ENCODE assay signal across 18 cellular contexts in genomic region chrX:71996826-71997225, GRCh38.
A peak's percentile ranks its signal among the peaks of the same experiment; 100 is the strongest.
DNase-seq lines count a peak whose midpoint lies in the region; ATAC-seq, FAIRE-seq and TF ChIP-seq lines count a peak whose summit lies in the region.
"Had no signal": no experiment of that assay in that cellular context is flagged by ENCODE, and none has a peak within 500 bp of the region (broad histone marks: within the 10 kb centered on the region; RNA-seq: fewer than 3 reads in every experiment).

No MANE protein-coding gene starts in this region.

- TF ChIP-seq EP300 in HepG2 (IDR thresholded peaks at IDR 0.05; ENCODE audit: low read depth in 2 of 2, low read length in 2 of 2) (no peak), HepG2 (CRISPR knock-in tag; IDR thresholded peaks at IDR 0.05; ENCODE audit: borderline replicate concordance) (no peak)

- H4K20me1 ChIP-seq in HepG2 (ENCODE audit: insufficient read depth, low read length): no peaks in the 10 kb centered on the region

- TF ChIP-seq POLR2A in HepG2 (IDR thresholded peaks at IDR 0.05; ENCODE audit: insufficient read depth in 1 of 2, low read depth in 2 of 2, low read length in 2 of 2): no peak

- H3K4me2 ChIP-seq in HepG2 (ENCODE audit: low read depth, low read length): no peak overlapping the region

- CTCF ChIA-PET in BJ (lab: Yijun Ruan, JAX): interaction anchor here (0.5 to 3.9 kb wide), 5 partner anchors 24 to 130 kb away, joined by 3 to 33 read pairs (median 4); no protein-coding TSS in a partner anchor
- CTCF ChIA-PET in HepG2 (lab: Yijun Ruan, JAX; ENCODE audit: low intra/inter-chr PET ratio, low total read pairs): no interaction called here

- no peaks in the 10 kb centered on the region for H3K36me3 ChIP-seq in BJ (ENCODE audit: control insufficient read depth, insufficient read depth, low read length)
- no peaks in the 10 kb centered on the region for H3K36me3 ChIP-seq in right atrium auricular region
- no peaks in the 10 kb centered on the region for H3K36me3 ChIP-seq in pancreas
- H3K36me3 ChIP-seq in HepG2 (replicated peaks in 1 of 2; ENCODE audit: control insufficient read depth in 1 of 2, insufficient read depth in 2 of 2, low read length in 2 of 2): no peaks in the 10 kb centered on the region

- no TSS peak for BruUV-seq in HepG2 (replicated peaks; lab: Mats Ljungman, UMichigan)

- no peaks in the 10 kb centered on the region for H3K79me2 ChIP-seq in HepG2 (ENCODE audit: insufficient read depth, low read length)

- no peaks in the 10 kb centered on the region for H3K4me1 ChIP-seq in right atrium auricular region
- no peaks in the 10 kb centered on the region for H3K4me1 ChIP-seq in pancreas
- no peaks in the 10 kb centered on the region for H3K4me1 ChIP-seq in HepG2 (ENCODE audit: insufficient read depth, low read length)

- TF ChIP-seq RAD21 in HepG2 (CRISPR knock-in tag; IDR thresholded peaks at IDR 0.05): no peak

- FAIRE-seq in pancreas (lab: Jason Lieb, UNC) (no peak), HepG2 (lab: Jason Lieb, UNC) (no peak)
- FAIRE-seq: kidney had no signal

- no peak overlapping the region for H2AFZ ChIP-seq in HepG2 (ENCODE audit: low read length)

- in situ Hi-C loops in HepG2 (cut with HindIII; ENCODE audit: extremely low pct_ligation_motif_present, low pct_unique_long_range_greater_than_20kb): loop anchor here (10.0 kb wide), 1 partner anchor 128 kb away; no protein-coding TSS in a partner anchor

- POLR2A ChIA-PET in BJ (lab: Charles Lee): no interaction called here
- POLR2A ChIA-PET in HepG2 (lab: Yijun Ruan, JAX): no interaction called here

- 73 to 89% methylated on average over 6 of the region's 6 CpGs for WGBS in pancreas, 2 donors
- WGBS in HepG2 (ENCODE audit: low lambda C conversion rate): 0% methylated on average over 3 of the region's 6 CpGs

- H3K27ac ChIP-seq in right atrium auricular region: peak overlapping the region in 1 of 2 donors; percentile 33
- no peak overlapping the region for H3K27ac ChIP-seq in pancreas
- no peak overlapping the region for H3K27ac ChIP-seq in HepG2 (ENCODE audit: extremely low read length, insufficient read depth, low read length)

- TF ChIP-seq CTCF in BJ (IDR thresholded peaks at IDR 0.05; ENCODE audit: insufficient read depth, low read depth, low read length) (no peak), right atrium auricular region (IDR thresholded peaks at IDR 0.05) (no peak), pancreas (IDR thresholded peaks at IDR 0.05) (no peak), HepG2 (CRISPR knock-in tag; IDR thresholded peaks at IDR 0.05) (no peak)

- H3K9me3 ChIP-seq in right atrium auricular region (no peaks in the 10 kb centered on the region), pancreas (no peaks in the 10 kb centered on the region), HepG2 (ENCODE audit: low read length) (no peaks in the 10 kb centered on the region)

- ATAC-seq in pancreas (peak in 3 of 4 donors; percentile 38 to 46 (median 41)), HepG2 (no peak), HG03108 (IDR thresholded peaks at IDR 0.05; ENCODE audit: unreplicated experiment) (no peak), HG02623 (IDR thresholded peaks at IDR 0.05; ENCODE audit: unreplicated experiment) (no peak)
- ATAC-seq: naive thymus-derived CD4-positive, alpha-beta T cell had no signal

- H3K4me3 ChIP-seq in BJ (ENCODE audit: low read depth, low read length) (no peak overlapping the region), right atrium auricular region (no peak overlapping the region), pancreas (no peak overlapping the region), HepG2 (replicated peaks in 1 of 3; ENCODE audit: insufficient read depth in 1 of 3, low read depth in 2 of 3, low read length in 3 of 3) (no peak overlapping the region)
- H3K4me3 ChIP-seq: skin epidermis had no signal

- H3K9ac ChIP-seq in HepG2 (ENCODE audit: insufficient read depth, low read depth, low read length): no peak overlapping the region

- H3K27me3 ChIP-seq in BJ (ENCODE audit: control insufficient read depth, insufficient read depth, low read length): no peaks in the 10 kb centered on the region
- no peaks in the 10 kb centered on the region for H3K27me3 ChIP-seq in right atrium auricular region
- peaks cover 0 to 15% (median 4%) of the 10 kb centered on the region in 4 donors for H3K27me3 ChIP-seq in pancreas
- peaks cover 0 to 1% of the 10 kb centered on the region in 2 experiments; a peak in 1 of 5 replicates for H3K27me3 ChIP-seq in HepG2 (ENCODE audit: control insufficient read depth in 1 of 2, insufficient read depth in 2 of 2, low read length in 2 of 2)

- DNase-seq in BJ (ENCODE audit: low read depth) (peak; percentile 6), amniotic stem cell (lab: John Stamatoyannopoulos, UW) (peak; percentile 15), right atrium auricular region (ENCODE audit: low spot score) (peak; percentile 80), pancreas (no peak), HepG2 (ENCODE audit: low spot score) (no peak)
- DNase-seq in activated T-cell treated with anti-CD3 and anti-CD28 coated beads, Interleukin-2, amount 50 U/mL, for 1 hour: no peak
- DNase-seq: ACHN; activated CD4-positive, alpha-beta T cell treated with anti-CD3 and anti-CD28 coated beads for 4 hours; activated T-cell treated with anti-CD3 and anti-CD28 coated beads, Interleukin-2, amount 50 U/mL, for 48 hours; Calu3; foreskin melanocyte; kidney; naive thymus-derived CD4-positive, alpha-beta T cell; NCI-H2081; NCI-H774 had no signal

- intact Hi-C loops in pancreas (cut with DNase I): no loop called here
- intact Hi-C loops in HepG2 (cut with micrococcal nuclease; ENCODE audit: unreplicated experiment): no loop called here

TF ChIP-seq in HepG2, 621 proteins besides CTCF, POLR2A, EP300 and RAD21:
- TF ChIP-seq ZNF34 (CRISPR knock-in tag; IDR thresholded peaks at IDR 0.05; ENCODE audit: borderline replicate concordance) (no peak), RXRA (CRISPR knock-in tag; IDR thresholded peaks at IDR 0.05) (no peak), SRSF4 (IDR thresholded peaks at IDR 0.05; ENCODE audit: low read depth, low read length, poor library complexity, severe bottlenecking) (no peak), KDM1A (CRISPR knock-in tag; IDR thresholded peaks at IDR 0.05) (no peak), GMEB2 (CRISPR knock-in tag; IDR thresholded peaks at IDR 0.05; ENCODE audit: low read depth) (no peak), ZNF383 (CRISPR knock-in tag; IDR thresholded peaks at IDR 0.05; ENCODE audit: borderline replicate concordance) (no peak), SNAPC5 (CRISPR knock-in tag; IDR thresholded peaks at IDR 0.05; ENCODE audit: borderline replicate concordance) (no peak), GPN1 (CRISPR knock-in tag; IDR thresholded peaks at IDR 0.05; ENCODE audit: borderline replicate concordance) (no peak), PRDM10 (CRISPR knock-in tag; IDR thresholded peaks at IDR 0.05; ENCODE audit: low read depth) (no peak)
TF ChIP-seq in HepG2: peak in this region for 0.

Comparison
In these comparisons a context has a peak if more than half of its experiments do, and no peak if none do; other contexts are left out.
1. DNase-seq: peak in BJ (single experiment), amniotic stem cell (single experiment) and right atrium auricular region (single experiment); none in pancreas (0 of 6), activated T-cell treated with anti-CD3 and anti-CD28 coated beads, Interleukin-2, amount 50 U/mL, for 1 hour (single experiment) and HepG2 (single experiment).
2. ATAC-seq: peak in pancreas (3 of 4); none in HepG2 (single experiment), HG03108 (single experiment) and HG02623 (single experiment).